ENCODE assay signal across 18 cellular contexts in genomic region chr12:108341356-108341755, GRCh38. TPM values are rescaled to one million over a fixed set of nuclear protein-coding genes. Genes with fewer than 3 reads are reported as not detected.
DNase-seq lines count a peak whose midpoint lies in the region; TF ChIP-seq lines count a peak whose summit lies in the region.
"Had no signal": no experiment of that assay in that cellular context is flagged by ENCODE, and none has a peak within 500 bp of the region (broad histone marks: within the 10 kb centered on the region; RNA-seq: fewer than 3 reads in every experiment).

No MANE protein-coding gene starts in this region.

- H3K27ac ChIP-seq in parathyroid adenoma = no peak overlapping the region
- H3K27ac ChIP-seq: GM23248 had no signal

- H2AFZ ChIP-seq in parathyroid adenoma = peak overlapping the region; percentile 15
- H2AFZ ChIP-seq: GM23248 had no signal

- H3K9me3 Mint-ChIP-seq in endothelial cell (ENCODE audit: unreplicated experiment) = no peaks in the 10 kb centered on the region
- no peaks in the 10 kb centered on the region for H3K9me3 Mint-ChIP-seq in activated naive CD4-positive, alpha-beta T cell treated with anti-CD3 and anti-CD28 coated beads for 36 hours
- H3K9me3 Mint-ChIP-seq: CD4-positive, alpha-beta T cell had no signal

- H3K4me1 Mint-ChIP-seq in endothelial cell (ENCODE audit: unreplicated experiment) = peaks cover 8% of the 10 kb centered on the region
- H3K4me1 Mint-ChIP-seq in activated naive CD4-positive, alpha-beta T cell treated with anti-CD3 and anti-CD28 coated beads for 36 hours (ENCODE audit: low read depth) = no peaks in the 10 kb centered on the region

- H3K4me1 ChIP-seq in adipocyte (ENCODE audit: control insufficient read depth, insufficient read depth, low read length) = peaks cover 30% of the 10 kb centered on the region
- peaks cover 12% of the 10 kb centered on the region for H3K4me1 ChIP-seq in parathyroid adenoma

- H3K4me3 Mint-ChIP-seq in endothelial cell (ENCODE audit: unreplicated experiment) = no peak overlapping the region
- H3K4me3 Mint-ChIP-seq in activated naive CD4-positive, alpha-beta T cell treated with anti-CD3 and anti-CD28 coated beads for 36 hours = no peak overlapping the region
- H3K4me3 Mint-ChIP-seq: CD4-positive, alpha-beta T cell had no signal

- DNase-seq in NCI-H82 (lab: John Stamatoyannopoulos, UW) = peak; percentile 36
- DNase-seq in NCI-H82 treated with DMSO at 0.1 percent for 48 hours (lab: John Stamatoyannopoulos, UW; ENCODE audit: unreplicated experiment) = no peak
- DNase-seq in adipocyte (ENCODE audit: low read depth) = peak; percentile 59
- no peak for DNase-seq in endothelial cell (ENCODE audit: low spot score)
- DNase-seq in SK-N-DZ (ENCODE audit: low spot score) = no peak
- DNase-seq in COLO829 (ENCODE audit: low spot score) = no peak
- no peak for DNase-seq in activated naive CD4-positive, alpha-beta T cell treated with anti-CD3 and anti-CD28 coated beads for 36 hours
- DNase-seq: 8988T; ACHN; C1 segment of cervical spinal cord; CD4-positive, alpha-beta T cell; DMS53; GF-D8; GM23248; H7; IMR-90 had no signal

- no peak overlapping the region for H3K9ac ChIP-seq in adipocyte (ENCODE audit: low read length)
- no peak overlapping the region for H3K9ac ChIP-seq in parathyroid adenoma
- H3K9ac ChIP-seq: GM23248 had no signal

- intact Hi-C loops in activated naive CD4-positive, alpha-beta T cell treated with anti-CD3 and anti-CD28 coated beads for 36 hours (cut with micrococcal nuclease) = no loop called here

- H3K4me2 ChIP-seq in parathyroid adenoma (ENCODE audit: low read length) = no peak overlapping the region

- H3K79me2 ChIP-seq in parathyroid adenoma = no peaks in the 10 kb centered on the region

- TF ChIP-seq CTCF in endothelial cell (IDR thresholded peaks at IDR 0.05; ENCODE audit: unreplicated experiment) (no peak), parathyroid adenoma (IDR thresholded peaks at IDR 0.05) (no peak)

- H3K4me3 ChIP-seq in adipocyte (ENCODE audit: low read length) (no peak overlapping the region), parathyroid adenoma (ENCODE audit: low read depth, low read length) (no peak overlapping the region)
- H3K4me3 ChIP-seq: GM23248 had no signal

- H3K27ac Mint-ChIP-seq in endothelial cell (ENCODE audit: unreplicated experiment) = peak overlapping the region; percentile 14
- no peak overlapping the region for H3K27ac Mint-ChIP-seq in activated naive CD4-positive, alpha-beta T cell treated with anti-CD3 and anti-CD28 coated beads for 36 hours
- H3K27ac Mint-ChIP-seq: CD4-positive, alpha-beta T cell had no signal

- H3K27me3 ChIP-seq in adipocyte (replicated peaks; ENCODE audit: control insufficient read depth, insufficient read depth, low read length) (no peaks in the 10 kb centered on the region), parathyroid adenoma (ENCODE audit: control insufficient read depth, insufficient read depth, low read length) (no peaks in the 10 kb centered on the region)

- H3K36me3 ChIP-seq in adipocyte (ENCODE audit: control insufficient read depth, insufficient read depth, low read length, severe bottlenecking) (no peaks in the 10 kb centered on the region), parathyroid adenoma (ENCODE audit: control insufficient read depth, insufficient read depth, low read length) (no peaks in the 10 kb centered on the region)

- H3K36me3 Mint-ChIP-seq in endothelial cell (ENCODE audit: low read depth, unreplicated experiment) = no peaks in the 10 kb centered on the region
- H3K36me3 Mint-ChIP-seq in activated naive CD4-positive, alpha-beta T cell treated with anti-CD3 and anti-CD28 coated beads for 36 hours (ENCODE audit: low read depth) = no peaks in the 10 kb centered on the region

- H3K9me3 ChIP-seq in adipocyte (ENCODE audit: control insufficient read depth, low read length) (peaks cover 6% of the 10 kb centered on the region), parathyroid adenoma (ENCODE audit: control insufficient read depth, low read length) (no peaks in the 10 kb centered on the region)

- CTCF ChIA-PET in activated naive CD4-positive, alpha-beta T cell treated with anti-CD3 and anti-CD28 coated beads for 36 hours (lab: Charles Lee) = no interaction called here

- peaks cover 5% of the 10 kb centered on the region for H3K27me3 Mint-ChIP-seq in endothelial cell (ENCODE audit: unreplicated experiment)
- peaks cover 20% of the 10 kb centered on the region for H3K27me3 Mint-ChIP-seq in activated naive CD4-positive, alpha-beta T cell treated with anti-CD3 and anti-CD28 coated beads for 36 hours (ENCODE audit: low read depth)

RNA-seq across cellular contexts. Expression of gene CMKLR1, which starts 2.2 kb away (rescaled TPM):
- total RNA-seq in endothelial cell (ENCODE audit: unreplicated experiment) = 0.51 TPM
- polyA plus RNA-seq in SK-N-DZ (2014; cell fraction: cytosol; rRNA removed) = not detected in 2 replicates
- not detected in 2 replicates for polyA plus RNA-seq in SK-N-DZ (2014; cell fraction: nucleus; rRNA removed)
- total RNA-seq in activated naive CD4-positive, alpha-beta T cell treated with anti-CD3 and anti-CD28 coated beads for 36 hours = not detected
- total RNA-seq: CD4-positive, alpha-beta T cell; HT-29; IMR-90 had no signal
- polyA plus RNA-seq: IMR-90 had no signal

Comparison
In these comparisons a context has a peak if more than half of its experiments do, and no peak if none do; other contexts are left out.
1. DNase-seq: peak in NCI-H82 (single experiment) and adipocyte (single experiment); none in NCI-H82 treated with DMSO at 0.1 percent for 48 hours (single experiment), endothelial cell (single experiment), SK-N-DZ (single experiment), COLO829 (single experiment) and activated naive CD4-positive, alpha-beta T cell treated with anti-CD3 and anti-CD28 coated beads for 36 hours (single experiment).